ENCODE assay signal across 21 cellular contexts in the genomic region with DNA sequence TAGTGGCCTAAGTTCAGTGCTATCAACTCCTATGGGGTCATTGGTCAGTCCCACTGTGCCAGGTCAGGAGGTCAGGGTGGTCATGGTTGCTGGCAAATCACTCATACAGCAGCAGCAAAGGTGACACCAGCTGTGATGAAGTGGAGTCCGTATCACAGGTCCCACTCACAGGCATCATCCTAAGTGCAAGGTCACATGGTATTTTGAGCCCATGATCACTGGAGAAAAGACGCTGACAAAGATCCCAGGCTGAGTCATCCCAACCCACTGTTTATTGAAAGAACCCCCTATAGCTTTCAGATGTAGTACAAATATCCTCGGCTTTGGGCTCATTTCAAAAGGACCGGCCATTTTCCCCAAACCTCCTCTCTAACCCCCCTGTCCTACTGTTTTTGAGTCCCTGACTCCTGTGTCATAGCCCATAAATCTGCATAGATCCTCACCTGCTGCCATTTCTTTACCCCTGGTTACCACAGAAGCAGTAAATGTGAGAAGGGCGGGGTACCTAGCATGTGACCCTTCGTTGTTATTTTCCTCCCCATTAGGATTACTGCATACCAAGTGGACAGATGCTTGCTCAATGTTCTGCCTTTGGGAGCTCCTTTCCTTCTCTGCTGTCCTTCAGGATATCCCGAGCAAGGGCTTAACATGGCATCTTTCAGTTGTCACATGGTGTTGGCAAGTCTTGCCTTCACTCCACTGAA.
DNase-seq lines count a peak whose midpoint lies in the region; FAIRE-seq and TF ChIP-seq lines count a peak whose summit lies in the region.
"Had no signal": no experiment of that assay in that cellular context is flagged by ENCODE, and none has a peak within 500 bp of the region (broad histone marks: within the 10 kb centered on the region; RNA-seq: fewer than 3 reads in every experiment).

No MANE protein-coding gene starts in this region.

- TF ChIP-seq EP300 in esophagus muscularis mucosa (IDR thresholded peaks at IDR 0.05): no peak
- peak; percentile 8 for TF ChIP-seq EP300 in ovary (IDR thresholded peaks at IDR 0.05)

- H3K9me3 ChIP-seq in esophagus muscularis mucosa: no peaks in the 10 kb centered on the region
- no peaks in the 10 kb centered on the region for H3K9me3 ChIP-seq in ovary

- DNase-seq in EH (ENCODE audit: low read depth): peak; percentile 90
- DNase-seq in RCC 7860 (ENCODE audit: low spot score): peak; percentile 42
- no peak for DNase-seq in esophagus muscularis mucosa (ENCODE audit: extremely low spot score)
- DNase-seq in ovary: no peak
- no peak for DNase-seq in AG20443 (ENCODE audit: low spot score)
- DNase-seq in GM10248 (ENCODE audit: extremely low spot score): no peak
- no peak for DNase-seq in activated naive CD4-positive, alpha-beta T cell treated with anti-CD3 and anti-CD28 coated beads, Interleukin-2, amount 50 U/mL, for 16 hours
- no peak for DNase-seq in NCI-H1092 treated with DMSO at 0.1 percent for 48 hours (lab: John Stamatoyannopoulos, UW)
- DNase-seq: activated B cell treated with CpG ODN at 0.5 μM for 24 hours; amniotic stem cell; CD8-positive, alpha-beta memory T cell; endodermal cell; H7; KG1; left colon; NCI-H1092; NCI-H2081 treated with DMSO at 0.1 percent for 48 hours; right cardiac atrium; SIG-M5; stimulated activated naive CD4-positive, alpha-beta T cell treated with Interleukin-2 at 50 U/mL for 16 hours; T-helper 17 cell had no signal

- intact Hi-C loops in esophagus muscularis mucosa (cut with DNase I): no loop called here
- intact Hi-C loops in ovary (cut with DNase I): loop anchor here in 1 of 4 donors (5.0 kb wide), 1 partner anchor 106 kb away; a partner anchor contains a TSS

- no peaks in the 10 kb centered on the region for H3K36me3 ChIP-seq in esophagus muscularis mucosa
- H3K36me3 ChIP-seq in ovary: no peaks in the 10 kb centered on the region

- H3K27me3 ChIP-seq in esophagus muscularis mucosa (no peaks in the 10 kb centered on the region), ovary (no peaks in the 10 kb centered on the region)

- H3K4me3 ChIP-seq in esophagus muscularis mucosa (no peak overlapping the region), ovary (no peak overlapping the region)

- peaks cover 8 to 59% (median 43%) of the 10 kb centered on the region in 4 donors for H3K4me1 ChIP-seq in esophagus muscularis mucosa
- H3K4me1 ChIP-seq in ovary (ENCODE audit: insufficient read depth): peaks cover 23% of the 10 kb centered on the region

- no peak for FAIRE-seq in RCC 7860 (lab: Jason Lieb, UNC)

- H3K27ac ChIP-seq in esophagus muscularis mucosa (replicated peaks in 1 of 4) (peak overlapping the region in 3 of 4 donors; percentile 10 to 93 (median 13)), ovary (peak overlapping the region in 1 of 2 donors; percentile 53)

- no peak for TF ChIP-seq CTCF in esophagus muscularis mucosa (IDR thresholded peaks at IDR 0.05)
- TF ChIP-seq CTCF in ovary (IDR thresholded peaks at IDR 0.05): no peak
- no peak for TF ChIP-seq CTCF in GM10248 (IDR thresholded peaks at IDR 0.05; ENCODE audit: control extremely low read depth, extremely low read depth, low read depth, missing control alignments)

- no peak for TF ChIP-seq POLR2A in esophagus muscularis mucosa (IDR thresholded peaks at IDR 0.05; ENCODE audit: low read depth)
- no peak for TF ChIP-seq POLR2A in ovary (IDR thresholded peaks at IDR 0.05)

- 79% methylated on average over 7 of the region's 7 CpGs for WGBS in esophagus muscularis mucosa
- WGBS in ovary, 3 donors: 67 to 79% (median 78%) methylated on average over 7 of the region's 7 CpGs

- POLR2A ChIA-PET in GM10248 (lab: Yijun Ruan, JAX): no interaction called here

- CTCF ChIA-PET in GM10248 (lab: Yijun Ruan, JAX): interaction anchor here (1.2 kb wide), 1 partner anchor 11 kb away, joined by 3 read pairs; no protein-coding TSS in a partner anchor

Comparison
In these comparisons a context has a peak if more than half of its experiments do, and no peak if none do; other contexts are left out.
1. DNase-seq: peak in EH (single experiment) and RCC 7860 (single experiment); none in esophagus muscularis mucosa (single experiment), ovary (0 of 5), AG20443 (single experiment), GM10248 (single experiment), activated naive CD4-positive, alpha-beta T cell treated with anti-CD3 and anti-CD28 coated beads, Interleukin-2, amount 50 U/mL, for 16 hours (single experiment) and NCI-H1092 treated with DMSO at 0.1 percent for 48 hours (single experiment).